2 cellular contexts compared by ENCODE assay signal in genomic region chr1:26129778-26130177, GRCh38.
TF ChIP-seq lines count a peak whose summit lies in the region.

No MANE protein-coding gene starts in this region.

TF ChIP-seq in HCT116, 20 proteins besides CTCF, POLR2A, EP300 and RAD21:
- TF ChIP-seq CBX3 (IDR thresholded peaks at IDR 0.05; ENCODE audit: low read depth) (no peak), MAX (IDR thresholded peaks at IDR 0.05) (no peak), TCF7L2 (IDR thresholded peaks at IDR 0.05; ENCODE audit: borderline replicate concordance, extremely low read depth, insufficient read depth, insufficient read length) (no peak), EGR1 (IDR thresholded peaks at IDR 0.05; ENCODE audit: low read depth) (no peak), CEBPB (IDR thresholded peaks at IDR 0.05; ENCODE audit: low read depth) (no peak), POLR2AphosphoS5 (IDR thresholded peaks at IDR 0.05; ENCODE audit: low read depth, low read length) (no peak), EZH2 (IDR thresholded peaks at IDR 0.05) (no peak), FOSL1 (IDR thresholded peaks at IDR 0.05; ENCODE audit: low read depth) (no peak), YY1 (IDR thresholded peaks at IDR 0.05; ENCODE audit: extremely low read depth, insufficient replicate concordance, low read depth, low read length) (no peak), ZFX (IDR thresholded peaks at IDR 0.05) (no peak), SP1 (IDR thresholded peaks at IDR 0.05; ENCODE audit: low read depth) (no peak), SRF (IDR thresholded peaks at IDR 0.05; ENCODE audit: low read depth) (no peak), SIN3A (IDR thresholded peaks at IDR 0.05; ENCODE audit: low read depth) (no peak), REST (IDR thresholded peaks at IDR 0.05; ENCODE audit: low read depth) (no peak), ZNF274 (IDR thresholded peaks at IDR 0.05; ENCODE audit: low read depth, low read length) (no peak), ELF1 (IDR thresholded peaks at IDR 0.05; ENCODE audit: borderline replicate concordance, low read depth) (no peak), ZBTB33 (IDR thresholded peaks at IDR 0.05; ENCODE audit: extremely low read depth, insufficient replicate concordance, low read length) (no peak), EZH2phosphoT487 (IDR thresholded peaks at IDR 0.05; ENCODE audit: borderline replicate concordance) (no peak), ATF3 (IDR thresholded peaks at IDR 0.05) (no peak)

TF ChIP-seq in K562, 482 proteins besides CTCF, POLR2A, EP300 and RAD21 (continues in another document):
- TF ChIP-seq HIVEP1 (CRISPR knock-in tag; IDR thresholded peaks at IDR 0.05) (0 out of 2 replicates have a peak, but pooled peaks have one; percentile 20), MTF1 (CRISPR knock-in tag; IDR thresholded peaks at IDR 0.05; ENCODE audit: borderline replicate concordance) (0 out of 2 replicates have a peak, but pooled peaks have one; percentile 57), ZNF449 (CRISPR knock-in tag; IDR thresholded peaks at IDR 0.05) (peak; percentile 79; the same call in 1 of the 2 replicates), HDAC6 (IDR thresholded peaks at IDR 0.05; ENCODE audit: low read depth, low read length) (no peak), ZNF12 (CRISPR knock-in tag; IDR thresholded peaks at IDR 0.05) (no peak), ZNF589 (CRISPR knock-in tag; IDR thresholded peaks at IDR 0.05; ENCODE audit: low read depth) (peak; percentile 71), SMARCE1 (IDR thresholded peaks at IDR 0.05) (no peak), HMG20B (CRISPR knock-in tag; IDR thresholded peaks at IDR 0.05) (no peak), ZNF609 (CRISPR knock-in tag; IDR thresholded peaks at IDR 0.05; ENCODE audit: borderline replicate concordance) (no peak), TFE3 (CRISPR knock-in tag; IDR thresholded peaks at IDR 0.05) (0 out of 2 replicates have a peak, but pooled peaks have one; percentile 9), BCL6 (CRISPR knock-in tag; IDR thresholded peaks at IDR 0.05) (peak; percentile 59; the same call in 1 of the 2 replicates), VEZF1 (CRISPR knock-in tag; IDR thresholded peaks at IDR 0.05) (0 out of 2 replicates have a peak, but pooled peaks have one; percentile 8), ZNF766 (CRISPR knock-in tag; conservative IDR thresholded peaks at IDR 0.05) (peak; percentile 62; the same call in 1 of the 2 replicates), DACH1 (IDR thresholded peaks at IDR 0.05; ENCODE audit: partially characterized antibody) (no peak), SMC3 (conservative IDR thresholded peaks at IDR 0.05; ENCODE audit: insufficient read depth, low read depth, low read length) (no peak), CREB3 (tag; conservative IDR thresholded peaks at IDR 0.05; ENCODE audit: low read depth) (peak; percentile 80), SMAD1 (IDR thresholded peaks at IDR 0.05; ENCODE audit: low read depth, low read length, partially characterized antibody) (no peak), FOXJ3 (CRISPR knock-in tag; IDR thresholded peaks at IDR 0.05) (no peak), MAFF (IDR thresholded peaks at IDR 0.05; ENCODE audit: low read length) (no peak), E2F6 (IDR thresholded peaks at IDR 0.05; ENCODE audit: borderline replicate concordance in 1 of 2, extremely low read depth in 1 of 2, insufficient read depth in 1 of 2, insufficient read length in 1 of 2, low read depth in 1 of 2, low read length in 1 of 2, poor library complexity in 1 of 2, severe bottlenecking in 1 of 2) (no peak), ZNF3 (CRISPR knock-in tag; IDR thresholded peaks at IDR 0.05) (0 out of 2 replicates have a peak, but pooled peaks have one; percentile 40), ZNF395 (CRISPR knock-in tag; IDR thresholded peaks at IDR 0.05) (no peak), ZBTB9 (CRISPR knock-in tag; IDR thresholded peaks at IDR 0.05) (no peak), ZNF79 (CRISPR knock-in tag; IDR thresholded peaks at IDR 0.05; ENCODE audit: low read depth) (0 out of 2 replicates have a peak, but pooled peaks have one; percentile 19), TAF7 (tag; IDR thresholded peaks at IDR 0.05) (no peak), ZBTB33 (CRISPR knock-in tag; IDR thresholded peaks at IDR 0.05) (no peak), TEAD2 (tag; IDR thresholded peaks at IDR 0.05) (0 out of 2 replicates have a peak, but pooled peaks have one; percentile 43), ZNF583 (CRISPR knock-in tag; IDR thresholded peaks at IDR 0.05) (0 out of 2 replicates have a peak, but pooled peaks have one; percentile 14), ZNF740 (CRISPR knock-in tag; IDR thresholded peaks at IDR 0.05) (no peak), ZNF740 (tag; IDR thresholded peaks at IDR 0.05) (peak in 1 of 2 experiments; percentile 79; a peak in 2 of 4 replicates), MCM3 (IDR thresholded peaks at IDR 0.05) (no peak), ZNF354B (CRISPR knock-in tag; IDR thresholded peaks at IDR 0.05) (no peak), BACH1 (tag; IDR thresholded peaks at IDR 0.05) (peak; percentile 63; the same call in 1 of the 2 replicates), SIN3A (IDR thresholded peaks at IDR 0.05; ENCODE audit: borderline replicate concordance in 2 of 2, control insufficient read depth in 1 of 2, low read depth in 2 of 2, low read length in 2 of 2) (no peak), FUS (optimal IDR thresholded peaks at IDR 0.05; ENCODE audit: low read depth, low read length) (no peak), BHLHE40 (IDR thresholded peaks at IDR 0.05; ENCODE audit: low read length) (no peak), ZNF274 (IDR thresholded peaks at IDR 0.05; ENCODE audit: borderline replicate concordance, low read depth, low read length) (no peak), XRCC4 (IDR thresholded peaks at IDR 0.05; ENCODE audit: extremely low read depth, insufficient read depth, insufficient read length) (no peak)
